In genomic region chr4:141220655-141221605, GRCh38 we compare ENCODE assay signal across 8 cellular contexts.
DNase-seq lines count a peak whose midpoint lies in the region; ATAC-seq, FAIRE-seq and TF ChIP-seq lines count a peak whose summit lies in the region.

Gene ZNF330, plus strand, starts transcription at chr4:141220895. Its CDS starts 1,477 bp downstream, at chr4:141222372.

- peak; percentile 18 for TF ChIP-seq CTCF in AG09309 (IDR thresholded peaks at IDR 0.05; ENCODE audit: control insufficient read depth, insufficient read depth, low read depth, low read length, missing control alignments)

- DNase-seq in AG09309 (ENCODE audit: low read depth): peak; percentile 69
- peak; percentile 81 for DNase-seq in NCI-H226
- DNase-seq in cerebellar cortex (ENCODE audit: low spot score): peak; percentile 92
- DNase-seq in stimulated activated CD4-positive, alpha-beta T cell treated with anti-CD3 and anti-CD28 coated beads, Interleukin-12 subunit alpha, Interleukin-12 subunit beta, amount 100 ng/mL, for 4 hours: peak; percentile 94

- H3K4me3 ChIP-seq in AG09309 (ENCODE audit: control insufficient read depth, low read depth, low read length): peak within 1 kb of the TSS; percentile 85

- FAIRE-seq in islet of Langerhans (lab: Jason Lieb, UNC): peak; percentile 86

- ATAC-seq in GM18867 (IDR thresholded peaks at IDR 0.05; ENCODE audit: unreplicated experiment): peak; percentile 88
- ATAC-seq in HG03103 (IDR thresholded peaks at IDR 0.05; ENCODE audit: low read depth, unreplicated experiment): peak; percentile 84
- ATAC-seq in activated CD4-positive, CD25-positive, alpha-beta regulatory T cell treated with anti-CD3 and anti-CD28 coated beads, Interleukin-2, amount 50 U/mL, for 24 hours: peak; percentile 83

Comparison
In these comparisons a context has a peak if more than half of its experiments do, and no peak if none do; other contexts are left out.
1. Peak in every context shown above with its lines: DNase-seq, ATAC-seq and H3K4me3 ChIP-seq.